Comparison of ENCODE assay signal across 23 cellular contexts in genomic region chr6:149903938-149904611, GRCh38. TPM values are rescaled to one million over a fixed set of nuclear protein-coding genes. Genes with fewer than 3 reads are reported as not detected.
DNase-seq lines count a peak whose midpoint lies in the region; ATAC-seq and TF ChIP-seq lines count a peak whose summit lies in the region.
"Had no signal": no experiment of that assay in that cellular context is flagged by ENCODE, and none has a peak within 500 bp of the region (broad histone marks: within the 10 kb centered on the region; RNA-seq: fewer than 3 reads in every experiment).

No MANE protein-coding gene starts in this region.

- WGBS in mesendoderm (ENCODE audit: extremely low coverage, insufficient coverage, low lambda C conversion rate) = no CpG with 5 or more reads among the region's 5 CpGs

- intact Hi-C loops in Calu3 (cut with micrococcal nuclease; ENCODE audit: unreplicated experiment) = no loop called here

- CTCF ChIA-PET in Calu3 (lab: Charles Lee) = interaction anchor here (1.0 kb wide), 1 partner anchor 57 kb away, joined by 3 read pairs; no protein-coding TSS in a partner anchor

- peak; percentile 64 for DNase-seq in H7
- DNase-seq in NCI-H1092 treated with DMSO at 0.1 percent for 48 hours (lab: John Stamatoyannopoulos, UW) = peak; percentile 37
- peak; percentile 13 for DNase-seq in NCI-H510A treated with DMSO at 0.1 percent for 48 hours (lab: John Stamatoyannopoulos, UW)
- peak; percentile 34 for DNase-seq in mesendoderm
- DNase-seq in Calu3 = no peak
- no peak for DNase-seq in activated CD4-positive, alpha-beta T cell treated with anti-CD3 and anti-CD28 coated beads, Interleukin-2, amount 50 U/mL, for 1 hour
- DNase-seq: activated effector memory CD4-positive, alpha-beta T cell treated with anti-CD3 and anti-CD28 coated beads, Interleukin-2, amount 50 U/mL, for 16 hours; AML-193; left colon; midbrain; NCI-H82; Peyer's patch; stimulated activated CD4-positive, alpha-beta T cell treated with anti-CD3 and anti-CD28 coated beads, Interleukin-4, amount 100 ng/mL, for 24 hours; T1000 had no signal

- no peak overlapping the region for H4K5ac ChIP-seq in mesendoderm (ENCODE audit: low read length)

- no TSS peak for BruUV-seq in Calu3 (replicated peaks; lab: Mats Ljungman, UMichigan)

- peaks cover 21% of the 10 kb centered on the region for H3K27me3 Mint-ChIP-seq in Calu3 (ENCODE audit: unreplicated experiment)
- peaks cover 60% of the 10 kb centered on the region for H3K27me3 Mint-ChIP-seq in stimulated activated memory B cell treated with anti-CD40 and anti-IgM and Interleukin-4, amounts not matched to agents 10 μg/mL and 1 μg/mL and 100 μg/mL, for 72 hours

- H2BK5ac ChIP-seq in mesendoderm (ENCODE audit: low read length) = no peak overlapping the region

- no peak overlapping the region for H2BK120ac ChIP-seq in mesendoderm (ENCODE audit: low read depth, low read length)

- no peak overlapping the region for H2BK15ac ChIP-seq in mesendoderm (replicated peaks; ENCODE audit: low read depth)

- H3K79me2 ChIP-seq in mesendoderm (ENCODE audit: control insufficient read depth, insufficient read depth, low read length) = no peaks in the 10 kb centered on the region

- H3K4me3 ChIP-seq in H7 (ENCODE audit: insufficient read depth, low read depth, low read length) (no peak overlapping the region), mesendoderm (ENCODE audit: low read length) (no peak overlapping the region)
- H3K4me3 ChIP-seq: adrenal gland, cardiac muscle cell, gastroesophageal sphincter, Peyer's patch, smooth muscle cell had no signal

- H3K4me3 Mint-ChIP-seq in Calu3 (ENCODE audit: low read depth, unreplicated experiment) = no peak overlapping the region
- H3K4me3 Mint-ChIP-seq in stimulated activated memory B cell treated with anti-CD40 and anti-IgM and Interleukin-4, amounts not matched to agents 10 μg/mL and 1 μg/mL and 100 μg/mL, for 72 hours = no peak overlapping the region

- peaks cover 2% of the 10 kb centered on the region for H3K9me3 Mint-ChIP-seq in Calu3 (ENCODE audit: low read depth, unreplicated experiment)
- peaks cover 16% of the 10 kb centered on the region for H3K9me3 Mint-ChIP-seq in stimulated activated memory B cell treated with anti-CD40 and anti-IgM and Interleukin-4, amounts not matched to agents 10 μg/mL and 1 μg/mL and 100 μg/mL, for 72 hours

- H3K36me3 Mint-ChIP-seq in Calu3 (ENCODE audit: insufficient read depth, unreplicated experiment) = no peaks in the 10 kb centered on the region
- H3K36me3 Mint-ChIP-seq in stimulated activated memory B cell treated with anti-CD40 and anti-IgM and Interleukin-4, amounts not matched to agents 10 μg/mL and 1 μg/mL and 100 μg/mL, for 72 hours = peaks cover 11% of the 10 kb centered on the region

- no peaks in the 10 kb centered on the region; the same call in 1 of the 2 replicates for H3K27me3 ChIP-seq in H7 (ENCODE audit: control insufficient read depth, insufficient read depth, low read length)
- no peaks in the 10 kb centered on the region for H3K27me3 ChIP-seq in mesendoderm (ENCODE audit: insufficient read depth, low read length, poor library complexity)
- H3K27me3 ChIP-seq: adrenal gland, cardiac muscle cell, gastroesophageal sphincter, Peyer's patch had no signal

- H3K79me1 ChIP-seq in mesendoderm (ENCODE audit: low read length) = no peaks in the 10 kb centered on the region

- no peak overlapping the region for H4K8ac ChIP-seq in mesendoderm (ENCODE audit: low read depth, low read length)

- no peak for TF ChIP-seq CTCF in Calu3 (IDR thresholded peaks at IDR 0.05; ENCODE audit: unreplicated experiment)

- H3K56ac ChIP-seq in mesendoderm (ENCODE audit: low read length) = no peak overlapping the region

- no peaks in the 10 kb centered on the region for H3K4me1 ChIP-seq in mesendoderm (ENCODE audit: control insufficient read depth, low read depth, low read length)
- H3K4me1 ChIP-seq: adrenal gland, Peyer's patch had no signal

- no peak overlapping the region for H2AK5ac ChIP-seq in mesendoderm (ENCODE audit: low read length)

- H3K4me2 ChIP-seq in mesendoderm (ENCODE audit: low read length) = no peak overlapping the region
- H3K4me2 ChIP-seq: smooth muscle cell had no signal

- ATAC-seq in stimulated activated memory B cell treated with anti-CD40 and anti-IgM and Interleukin-4, amounts not matched to agents 10 μg/mL and 1 μg/mL and 100 μg/mL, for 72 hours = no peak
- ATAC-seq in GM21381 (IDR thresholded peaks at IDR 0.05; ENCODE audit: unreplicated experiment) = no peak
- ATAC-seq: activated CD4-positive, CD25-positive, alpha-beta regulatory T cell treated with anti-CD3 and anti-CD28 coated beads, Interleukin-2, amount 50 U/mL, for 24 hours; esophagus mucosa; gastroesophageal sphincter; left colon had no signal

- H3K27ac Mint-ChIP-seq in Calu3 (ENCODE audit: unreplicated experiment) = no peak overlapping the region
- H3K27ac Mint-ChIP-seq in stimulated activated memory B cell treated with anti-CD40 and anti-IgM and Interleukin-4, amounts not matched to agents 10 μg/mL and 1 μg/mL and 100 μg/mL, for 72 hours = no peak overlapping the region

- H3K18ac ChIP-seq in mesendoderm (ENCODE audit: low read length) = no peak overlapping the region

- no peak overlapping the region for H3K9ac ChIP-seq in mesendoderm (ENCODE audit: low read length)

- H3K23ac ChIP-seq in mesendoderm (ENCODE audit: low read length) = no peak overlapping the region

- H3K4me1 Mint-ChIP-seq in Calu3 (ENCODE audit: low read depth, unreplicated experiment) = peaks cover under 1% of the 10 kb centered on the region
- H3K4me1 Mint-ChIP-seq in stimulated activated memory B cell treated with anti-CD40 and anti-IgM and Interleukin-4, amounts not matched to agents 10 μg/mL and 1 μg/mL and 100 μg/mL, for 72 hours = no peaks in the 10 kb centered on the region

- H3K36me3 ChIP-seq in H7 (replicated peaks; ENCODE audit: control insufficient read depth, insufficient read depth, low read length) = no peaks in the 10 kb centered on the region
- H3K36me3 ChIP-seq in mesendoderm (ENCODE audit: control insufficient read depth, insufficient read depth, low read length) = no peaks in the 10 kb centered on the region
- H3K36me3 ChIP-seq: adrenal gland, cardiac muscle cell, gastroesophageal sphincter, Peyer's patch had no signal

- no peak overlapping the region for H3K4ac ChIP-seq in mesendoderm (ENCODE audit: low read depth, low read length)

- no peak overlapping the region for H3K27ac ChIP-seq in mesendoderm (ENCODE audit: low read depth, low read length)
- H3K27ac ChIP-seq: adrenal gland, cardiac muscle cell, gastroesophageal sphincter, Peyer's patch had no signal

RNA-seq across cellular contexts. Expression of gene RAET1E, which starts 6.2 kb away (rescaled TPM):
- total RNA-seq in H7 (2014; rRNA removed; shearing (Covaris generic)) = not detected in 2 replicates
- polyA plus RNA-seq in mesendoderm (2013, experiment 1 of 2) = not detected
- not detected for polyA plus RNA-seq in mesendoderm (2013, experiment 2 of 2)
- total RNA-seq in Calu3 (2022) = 0.22 TPM in 1 of 2 replicates, not detected in the other
- total RNA-seq: cardiac muscle cell, Peyer's patch, smooth muscle cell had no signal
- polyA plus RNA-seq: cardiac muscle cell, neural cell, smooth muscle cell had no signal

RNA-seq across cellular contexts. Expression of gene RAET1G, which starts 18.8 kb away (rescaled TPM):
- not detected in 2 replicates for total RNA-seq in H7 (2014; rRNA removed; shearing (Covaris generic))
- 0.03 TPM for polyA plus RNA-seq in mesendoderm (2013, experiment 1 of 2)
- polyA plus RNA-seq in mesendoderm (2013, experiment 2 of 2) = not detected
- total RNA-seq in Calu3 (2022) = 0.54 TPM in 1 of 2 replicates, not detected in the other
- total RNA-seq: cardiac muscle cell, left colon, Peyer's patch had no signal
- polyA plus RNA-seq: cardiac muscle cell, neural cell had no signal

RNA-seq across cellular contexts. Expression of gene ULBP2, which starts 37.7 kb away (rescaled TPM):
- total RNA-seq in H7 (2014; rRNA removed; shearing (Covaris generic)) = not detected in 2 replicates
- 0.14 TPM for polyA plus RNA-seq in mesendoderm (2013, experiment 1 of 2)
- polyA plus RNA-seq in mesendoderm (2013, experiment 2 of 2) = 0.15 TPM
- 7.1 and 7.6 TPM in 2 replicates for total RNA-seq in Calu3 (2022)
- total RNA-seq: cardiac muscle cell, Peyer's patch had no signal
- polyA plus RNA-seq: cardiac muscle cell had no signal

RNA-seq across cellular contexts. Expression of gene LRP11, which starts 39.9 kb away (rescaled TPM):
- total RNA-seq in H7 (2014; rRNA removed; shearing (Covaris generic)) = 13.2 and 17.6 TPM in 2 replicates
- 4.5 TPM for polyA plus RNA-seq in mesendoderm (2013, experiment 1 of 2)
- polyA plus RNA-seq in mesendoderm (2013, experiment 2 of 2) = 4.4 TPM
- 27.4 and 31.1 TPM in 2 replicates for total RNA-seq in Calu3 (2022)

RNA-seq across cellular contexts. Expression of gene ULBP1, which starts 59.7 kb away (rescaled TPM):
- total RNA-seq in H7 (2014; rRNA removed; shearing (Covaris generic)) = 0.28 and 0.33 TPM in 2 replicates
- polyA plus RNA-seq in mesendoderm (2013, experiment 1 of 2) = 1.2 TPM
- 1.2 TPM for polyA plus RNA-seq in mesendoderm (2013, experiment 2 of 2)
- total RNA-seq in Calu3 (2022) = 2.2 and 2.5 TPM in 2 replicates
- total RNA-seq: cardiac muscle cell, Peyer's patch had no signal
- polyA plus RNA-seq: cardiac muscle cell had no signal

Comparison
In these comparisons a context has a peak if more than half of its experiments do, and no peak if none do; other contexts are left out.
1. DNase-seq: peak in H7 (single experiment), NCI-H1092 treated with DMSO at 0.1 percent for 48 hours (single experiment), NCI-H510A treated with DMSO at 0.1 percent for 48 hours (single experiment) and mesendoderm (single experiment); none in Calu3 (single experiment) and activated CD4-positive, alpha-beta T cell treated with anti-CD3 and anti-CD28 coated beads, Interleukin-2, amount 50 U/mL, for 1 hour (single experiment).